In genomic region chr5:59097116-59097515, GRCh38 we compare ENCODE assay signal across 25 cellular contexts.
A peak's percentile ranks its signal among the peaks of the same experiment; 100 is the strongest.
DNase-seq lines count a peak whose midpoint lies in the region; ATAC-seq, FAIRE-seq and TF ChIP-seq lines count a peak whose summit lies in the region.
"Had no signal": no experiment of that assay in that cellular context is flagged by ENCODE, and none has a peak within 500 bp of the region (broad histone marks: within the 10 kb centered on the region; RNA-seq: fewer than 3 reads in every experiment).

No MANE protein-coding gene starts in this region.

- no peak overlapping the region for H3K18ac ChIP-seq in trophoblast cell (ENCODE audit: low read length)

- H3K14ac ChIP-seq in trophoblast cell (ENCODE audit: low read length) = no peak overlapping the region

- no peak overlapping the region for H2AK5ac ChIP-seq in trophoblast cell (ENCODE audit: low read length)

- H3K4ac ChIP-seq in trophoblast cell (ENCODE audit: low read depth, low read length) = no peak overlapping the region

- H2BK5ac ChIP-seq in trophoblast cell (ENCODE audit: low read depth, low read length, poor library complexity) = no peak overlapping the region

- peak; percentile 50 for DNase-seq in EL
- DNase-seq in fibroblast of the aortic adventitia (ENCODE audit: low read depth) = peak; percentile 44
- no peak for DNase-seq in trophoblast cell
- DNase-seq in NCI-H2107 (lab: John Stamatoyannopoulos, UW) = no peak
- no peak for DNase-seq in endothelial cell (ENCODE audit: low spot score)
- DNase-seq in activated effector memory CD4-positive, alpha-beta T cell treated with anti-CD3 and anti-CD28 coated beads, Interleukin-2, amount 50 U/mL, for 16 hours = no peak
- DNase-seq: activated B cell treated with CpG ODN at 0.5 μM for 24 hours; activated CD8-positive, alpha-beta T cell treated with anti-CD3 and anti-CD28 coated beads for 36 hours; activated naive CD8-positive, alpha-beta T cell treated with anti-CD3 and anti-CD28 coated beads for 36 hours; activated T-cell treated with anti-CD3 and anti-CD28 coated beads, Interleukin-2, amount 50 U/mL, for 72 hours; caudate nucleus; CD8-positive, alpha-beta T cell; DND-41; islet precursor cell; Kasumi-1; mammary epithelial cell; NCI-H1105; Right ventricle myocardium superior; stimulated activated naive CD4-positive, alpha-beta T cell treated with Interleukin-2 at 50 U/mL for 16 hours; upper lobe of right lung had no signal

- WGBS in trophoblast cell (ENCODE audit: extremely low coverage, insufficient coverage, insufficient read length) = no CpG with 5 or more reads among the region's 3 CpGs

- H3K9ac ChIP-seq in trophoblast cell (ENCODE audit: low read length) = no peak overlapping the region
- H3K9ac ChIP-seq: neural progenitor cell had no signal

- no peaks in the 10 kb centered on the region for H3K27me3 ChIP-seq in trophoblast cell (ENCODE audit: insufficient read depth, low read length)
- H3K27me3 ChIP-seq: esophagus muscularis mucosa, neural progenitor cell, upper lobe of right lung had no signal

- no peak overlapping the region for H3K4me3 ChIP-seq in fibroblast of the aortic adventitia (ENCODE audit: low read depth, low read length)
- no peak overlapping the region for H3K4me3 ChIP-seq in trophoblast cell (ENCODE audit: low read depth, low read length)
- H3K4me3 ChIP-seq: esophagus muscularis mucosa, HAP-1, neural progenitor cell, upper lobe of right lung had no signal

- peaks cover 0 to 2% of the 10 kb centered on the region in 2 experiments for H3K4me1 ChIP-seq in trophoblast cell (ENCODE audit: control insufficient read depth in 1 of 2, insufficient read depth in 2 of 2, low read length in 2 of 2)
- H3K4me1 ChIP-seq: HAP-1, neural progenitor cell had no signal

- H3K4me2 ChIP-seq in trophoblast cell (ENCODE audit: low read length) = no peak overlapping the region
- H3K4me2 ChIP-seq: neural progenitor cell had no signal

- no peaks in the 10 kb centered on the region for H3K9me3 ChIP-seq in trophoblast cell (ENCODE audit: insufficient read depth, low read depth, low read length)
- H3K9me3 ChIP-seq: esophagus muscularis mucosa, HAP-1, upper lobe of right lung had no signal

- H3K27me3 Mint-ChIP-seq in endothelial cell (ENCODE audit: unreplicated experiment) = no peaks in the 10 kb centered on the region
- H3K27me3 Mint-ChIP-seq: activated B cell treated with CpG ODN at 0.5 μM for 24 hours; activated naive CD8-positive, alpha-beta T cell treated with anti-CD3 and anti-CD28 coated beads for 36 hours had no signal

- H3K79me1 ChIP-seq in trophoblast cell (ENCODE audit: low read length) = peaks cover 2% of the 10 kb centered on the region

- H3K4me1 Mint-ChIP-seq in endothelial cell (ENCODE audit: unreplicated experiment) = no peaks in the 10 kb centered on the region

- ATAC-seq in HG02970 (IDR thresholded peaks at IDR 0.05; ENCODE audit: low FRiP score, unreplicated experiment) = no peak
- ATAC-seq: activated CD8-positive, alpha-beta T cell treated with anti-CD3 and anti-CD28 coated beads for 36 hours; activated T-cell treated with anti-CD3 and anti-CD28 coated beads, Interleukin-2, amount 50 U/mL, for 72 hours; CD8-positive, alpha-beta T cell; upper lobe of right lung had no signal

- no peaks in the 10 kb centered on the region for H3K36me3 ChIP-seq in trophoblast cell (ENCODE audit: control insufficient read depth in 1 of 2, insufficient read depth in 2 of 2, low read length in 2 of 2)
- H3K36me3 ChIP-seq: esophagus muscularis mucosa, HAP-1, neural progenitor cell, upper lobe of right lung had no signal

- H3K9me3 Mint-ChIP-seq in endothelial cell (ENCODE audit: unreplicated experiment) = no peaks in the 10 kb centered on the region
- H3K9me3 Mint-ChIP-seq: activated B cell treated with CpG ODN at 0.5 μM for 24 hours; CD8-positive, alpha-beta T cell; neural progenitor cell had no signal

- H4K91ac ChIP-seq in trophoblast cell (ENCODE audit: low read depth, low read length) = no peak overlapping the region

- H3K23ac ChIP-seq in trophoblast cell (ENCODE audit: low read length) = no peak overlapping the region

- no peak overlapping the region for H2BK120ac ChIP-seq in trophoblast cell (ENCODE audit: insufficient read depth, low read length, poor library complexity)

- peak; percentile 87 for FAIRE-seq in TTC549 (lab: Jason Lieb, UNC)

- TF ChIP-seq CTCF in fibroblast of the aortic adventitia (IDR thresholded peaks at IDR 0.05; ENCODE audit: insufficient read depth, low read length) (no peak), endothelial cell (IDR thresholded peaks at IDR 0.05; ENCODE audit: unreplicated experiment) (no peak)

- peak overlapping the region; percentile 65 for H3K27ac ChIP-seq in trophoblast cell (ENCODE audit: low read depth, low read length)
- H3K27ac ChIP-seq: neural progenitor cell, upper lobe of right lung had no signal

- no peaks in the 10 kb centered on the region for H3K79me2 ChIP-seq in trophoblast cell (ENCODE audit: control insufficient read depth, insufficient read depth, low read length, poor library complexity)

- no peak overlapping the region for H4K8ac ChIP-seq in trophoblast cell (ENCODE audit: low read depth, low read length)

- no peak overlapping the region for H3K27ac Mint-ChIP-seq in endothelial cell (ENCODE audit: unreplicated experiment)
- H3K27ac Mint-ChIP-seq: activated B cell treated with CpG ODN at 0.5 μM for 24 hours; activated CD8-positive, alpha-beta T cell treated with anti-CD3 and anti-CD28 coated beads for 36 hours; activated naive CD8-positive, alpha-beta T cell treated with anti-CD3 and anti-CD28 coated beads for 36 hours; CD8-positive, alpha-beta T cell; neural progenitor cell had no signal

- no peak overlapping the region for H4K12ac ChIP-seq in trophoblast cell (ENCODE audit: low read depth, low read length)

- no peak overlapping the region for H3K4me3 Mint-ChIP-seq in endothelial cell (ENCODE audit: unreplicated experiment)
- H3K4me3 Mint-ChIP-seq: activated B cell treated with CpG ODN at 0.5 μM for 24 hours; activated CD8-positive, alpha-beta T cell treated with anti-CD3 and anti-CD28 coated beads for 36 hours; activated naive CD8-positive, alpha-beta T cell treated with anti-CD3 and anti-CD28 coated beads for 36 hours; activated T-cell treated with anti-CD3 and anti-CD28 coated beads, Interleukin-2, amount 50 U/mL, for 72 hours; CD8-positive, alpha-beta T cell; neural progenitor cell had no signal

- H2BK12ac ChIP-seq in trophoblast cell (ENCODE audit: low read length) = no peak overlapping the region

- H3K36me3 Mint-ChIP-seq in endothelial cell (ENCODE audit: low read depth, unreplicated experiment) = no peaks in the 10 kb centered on the region
- H3K36me3 Mint-ChIP-seq: CD8-positive, alpha-beta T cell; neural progenitor cell had no signal

- no peak overlapping the region for H2AFZ ChIP-seq in trophoblast cell (ENCODE audit: insufficient read depth, low read length, poor library complexity)
- H2AFZ ChIP-seq: neural progenitor cell had no signal

Comparison
In these comparisons a context has a peak if more than half of its experiments do, and no peak if none do; other contexts are left out.
1. DNase-seq: peak in EL (single experiment) and fibroblast of the aortic adventitia (single experiment); none in trophoblast cell (0 of 2), NCI-H2107 (single experiment), endothelial cell (single experiment) and activated effector memory CD4-positive, alpha-beta T cell treated with anti-CD3 and anti-CD28 coated beads, Interleukin-2, amount 50 U/mL, for 16 hours (single experiment).